In genomic region chr17:58504826-58505351, GRCh38 we compare ENCODE assay signal across 1 cellular context.
TF ChIP-seq lines count a peak whose summit lies in the region.

No MANE protein-coding gene starts in this region.

TF ChIP-seq in GM12878, 131 proteins besides CTCF, POLR2A, EP300 and RAD21 (continued from another document and continues in another):
- TF ChIP-seq ZNF207 (IDR thresholded peaks at IDR 0.05; ENCODE audit: borderline replicate concordance) = no peak
- no peak for TF ChIP-seq IRF3 (IDR thresholded peaks at IDR 0.05)
- TF ChIP-seq ZNF274 (IDR thresholded peaks at IDR 0.05; ENCODE audit: insufficient read depth, insufficient read length) = no peak
- peak; percentile 21; the same call in 1 of the 2 replicates for TF ChIP-seq FOXM1 (IDR thresholded peaks at IDR 0.05; ENCODE audit: low read depth, low read length)
- no peak for TF ChIP-seq YBX1 (IDR thresholded peaks at IDR 0.05)
- TF ChIP-seq MEF2B (IDR thresholded peaks at IDR 0.05; ENCODE audit: partially characterized antibody, poor library complexity, severe bottlenecking) = no peak
- TF ChIP-seq PBX3 (IDR thresholded peaks at IDR 0.05; ENCODE audit: insufficient replicate concordance, low read depth, low read length) = no peak
- TF ChIP-seq GATAD2B (conservative IDR thresholded peaks at IDR 0.05; ENCODE audit: low read depth) = peak; percentile 37; the same call in 1 of the 2 replicates
- no peak for TF ChIP-seq ASH2L (IDR thresholded peaks at IDR 0.05; ENCODE audit: borderline replicate concordance, low read depth)
- TF ChIP-seq, protein P1, sequence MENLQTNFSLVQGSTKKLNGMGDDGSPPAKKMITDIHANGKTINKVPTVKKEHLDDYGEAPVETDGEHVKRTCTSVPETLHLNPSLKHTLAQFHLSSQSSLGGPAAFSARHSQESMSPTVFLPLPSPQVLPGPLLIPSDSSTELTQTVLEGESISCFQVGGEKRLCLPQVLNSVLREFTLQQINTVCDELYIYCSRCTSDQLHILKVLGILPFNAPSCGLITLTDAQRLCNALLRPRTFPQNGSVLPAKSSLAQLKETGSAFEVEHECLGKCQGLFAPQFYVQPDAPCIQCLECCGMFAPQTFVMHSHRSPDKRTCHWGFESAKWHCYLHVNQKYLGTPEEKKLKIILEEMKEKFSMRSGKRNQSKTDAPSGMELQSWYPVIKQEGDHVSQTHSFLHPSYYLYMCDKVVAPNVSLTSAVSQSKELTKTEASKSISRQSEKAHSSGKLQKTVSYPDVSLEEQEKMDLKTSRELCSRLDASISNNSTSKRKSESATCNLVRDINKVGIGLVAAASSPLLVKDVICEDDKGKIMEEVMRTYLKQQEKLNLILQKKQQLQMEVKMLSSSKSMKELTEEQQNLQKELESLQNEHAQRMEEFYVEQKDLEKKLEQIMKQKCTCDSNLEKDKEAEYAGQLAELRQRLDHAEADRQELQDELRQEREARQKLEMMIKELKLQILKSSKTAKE (IDR thresholded peaks at IDR 0.05; ENCODE audit: low read depth, poor library complexity, severe bottlenecking) = peak; percentile 39
- no peak for TF ChIP-seq STAT1 (conservative IDR thresholded peaks at IDR 0.05)
- TF ChIP-seq HCFC1 (IDR thresholded peaks at IDR 0.05; ENCODE audit: low read length) = no peak
- no peak for TF ChIP-seq ZBTB11 (CRISPR knock-in tag; IDR thresholded peaks at IDR 0.05)
- TF ChIP-seq RAD51 (IDR thresholded peaks at IDR 0.05) = peak; percentile 86
- TF ChIP-seq NFYA (IDR thresholded peaks at IDR 0.05; ENCODE audit: borderline replicate concordance, low read depth, low read length) = no peak
- TF ChIP-seq MEF2A (IDR thresholded peaks at IDR 0.05; ENCODE audit: insufficient read depth, low read depth, low read length) = no peak
- TF ChIP-seq RFX5 (IDR thresholded peaks at IDR 0.05; ENCODE audit: low read depth, low read length) = no peak
- no peak for TF ChIP-seq NR2F1 (conservative IDR thresholded peaks at IDR 0.05)
- TF ChIP-seq KLF5 (IDR thresholded peaks at IDR 0.05; ENCODE audit: partially characterized antibody) = no peak
- peak; percentile 41; the same call in 1 of the 2 replicates for TF ChIP-seq USF2 (IDR thresholded peaks at IDR 0.05; ENCODE audit: borderline replicate concordance, low read depth, low read length)
- TF ChIP-seq TBL1XR1 (IDR thresholded peaks at IDR 0.05; ENCODE audit: low read depth, low read length) = no peak
- TF ChIP-seq NFXL1 (IDR thresholded peaks at IDR 0.05; ENCODE audit: borderline replicate concordance) = no peak
- TF ChIP-seq ZNF687 (IDR thresholded peaks at IDR 0.05) = peak; percentile 83
- TF ChIP-seq DPF2 (IDR thresholded peaks at IDR 0.05) = peak; percentile 86
- TF ChIP-seq E2F8 (IDR thresholded peaks at IDR 0.05; ENCODE audit: low read depth, partially characterized antibody) = no peak
- TF ChIP-seq SIN3A (IDR thresholded peaks at IDR 0.05; ENCODE audit: low read depth, low read length) = no peak
- no peak for TF ChIP-seq POLR2AphosphoS5 (IDR thresholded peaks at IDR 0.05; ENCODE audit: low read length)
- TF ChIP-seq MYC (IDR thresholded peaks at IDR 0.05; ENCODE audit: insufficient read depth, insufficient read length, insufficient replicate concordance, low read length, severe bottlenecking) = no peak
- no peak for TF ChIP-seq REST (IDR thresholded peaks at IDR 0.05; ENCODE audit: low read depth, low read length)
- no peak for TF ChIP-seq CHD1 (IDR thresholded peaks at IDR 0.05; ENCODE audit: low read depth, low read length)
- peak; percentile 93 for TF ChIP-seq RELB (IDR thresholded peaks at IDR 0.05; ENCODE audit: low read depth)
